In genomic region chr19:4557186-4557970, GRCh38 we compare ENCODE assay signal across 1 cellular context.
TF ChIP-seq lines count a peak whose summit lies in the region.

No MANE protein-coding gene starts in this region.

TF ChIP-seq in K562, 482 proteins besides CTCF, POLR2A, EP300 and RAD21 (continued from another document and continues in another):
- TF ChIP-seq HMBOX1 (IDR thresholded peaks at IDR 0.05) = no peak
- TF ChIP-seq MAX (CRISPR knock-in tag; IDR thresholded peaks at IDR 0.05) = peak; percentile 57
- peak; percentile 92 for TF ChIP-seq HDAC2 (IDR thresholded peaks at IDR 0.05)
- no peak for TF ChIP-seq NR2C1 (IDR thresholded peaks at IDR 0.05)
- no peak for TF ChIP-seq NR2C1 (tag; IDR thresholded peaks at IDR 0.05)
- no peak for TF ChIP-seq SMARCB1 (IDR thresholded peaks at IDR 0.05; ENCODE audit: insufficient read length, low read depth)
- no peak for TF ChIP-seq MITF (IDR thresholded peaks at IDR 0.05)
- no peak for TF ChIP-seq DLX4 (CRISPR knock-in tag; IDR thresholded peaks at IDR 0.05)
- TF ChIP-seq ZNF830 (CRISPR knock-in tag; IDR thresholded peaks at IDR 0.05) = no peak
- TF ChIP-seq RNF2 (IDR thresholded peaks at IDR 0.05) = no peak
- TF ChIP-seq NCOA2 (IDR thresholded peaks at IDR 0.05; ENCODE audit: partially characterized antibody in 2 of 2) = no peak
- TF ChIP-seq HOXB6 (CRISPR knock-in tag; IDR thresholded peaks at IDR 0.05; ENCODE audit: borderline replicate concordance) = no peak
- TF ChIP-seq CHD4 (IDR thresholded peaks at IDR 0.05; ENCODE audit: insufficient read depth, insufficient replicate concordance, low read depth, low read length, poor library complexity, severe bottlenecking) = peak; percentile 76
- no peak for TF ChIP-seq CAMTA2 (CRISPR knock-in tag; conservative IDR thresholded peaks at IDR 0.05)
- TF ChIP-seq SRSF3 (IDR thresholded peaks at IDR 0.05; ENCODE audit: insufficient read depth, low read length) = no peak
- no peak for TF ChIP-seq FOXP4 (CRISPR knock-in tag; IDR thresholded peaks at IDR 0.05; ENCODE audit: borderline replicate concordance)
- TF ChIP-seq RCOR1 (IDR thresholded peaks at IDR 0.05; ENCODE audit: borderline replicate concordance in 1 of 2, low read depth in 2 of 2, low read length in 2 of 2) = peak; percentile 42 to 89; a peak in 3 of 4 replicates
- TF ChIP-seq MXI1 (IDR thresholded peaks at IDR 0.05; ENCODE audit: low read depth, low read length) = no peak
- peak; percentile 86 to 95 for TF ChIP-seq KDM1A (IDR thresholded peaks at IDR 0.05)
- TF ChIP-seq ZNF165 (CRISPR knock-in tag; IDR thresholded peaks at IDR 0.05; ENCODE audit: borderline replicate concordance) = no peak
- TF ChIP-seq ZNF57 (CRISPR knock-in tag; IDR thresholded peaks at IDR 0.05) = no peak
- no peak for TF ChIP-seq RBBP5 (IDR thresholded peaks at IDR 0.05; ENCODE audit: borderline replicate concordance, insufficient read depth, low read length, poor library complexity, severe bottlenecking)
- TF ChIP-seq ZNF23 (CRISPR knock-in tag; IDR thresholded peaks at IDR 0.05) = no peak
- TF ChIP-seq DMBX1 (CRISPR knock-in tag; IDR thresholded peaks at IDR 0.05; ENCODE audit: borderline replicate concordance) = no peak
- 0 out of 2 replicates have a peak, but pooled peaks have one; percentile 15 for TF ChIP-seq RBFOX2 (IDR thresholded peaks at IDR 0.05; ENCODE audit: low read depth, low read length)
- TF ChIP-seq TAF15 (IDR thresholded peaks at IDR 0.05; ENCODE audit: low read depth, low read length) = no peak
- TF ChIP-seq MIER1 (IDR thresholded peaks at IDR 0.05; ENCODE audit: low read depth) = no peak
- TF ChIP-seq SMARCA4 (IDR thresholded peaks at IDR 0.05) = peak; percentile 42; the same call in 1 of the 2 replicates
- TF ChIP-seq ZC3H11A (IDR thresholded peaks at IDR 0.05; ENCODE audit: low read depth, low read length) = no peak
- TF ChIP-seq FOSL1 (tag; conservative IDR thresholded peaks at IDR 0.05) = no peak
- TF ChIP-seq ZBTB43 (CRISPR knock-in tag; IDR thresholded peaks at IDR 0.05) = no peak
- TF ChIP-seq CBX8 (IDR thresholded peaks at IDR 0.05; ENCODE audit: borderline replicate concordance, extremely low read depth, low read depth, low read length, poor library complexity, severe bottlenecking) = no peak
- TF ChIP-seq PREB (CRISPR knock-in tag; IDR thresholded peaks at IDR 0.05) = no peak
- no peak for TF ChIP-seq TRIM24 (IDR thresholded peaks at IDR 0.05)
- TF ChIP-seq IRF2 (CRISPR knock-in tag; IDR thresholded peaks at IDR 0.05) = no peak
- no peak for TF ChIP-seq ZBTB2 (IDR thresholded peaks at IDR 0.05)
- TF ChIP-seq FOXA1 (IDR thresholded peaks at IDR 0.05; ENCODE audit: borderline replicate concordance) = no peak
- TF ChIP-seq FOXJ3 (CRISPR knock-in tag; IDR thresholded peaks at IDR 0.05) = no peak
- TF ChIP-seq HINFP (tag; conservative IDR thresholded peaks at IDR 0.05; ENCODE audit: low read depth) = no peak
- no peak for TF ChIP-seq BHLHE40 (IDR thresholded peaks at IDR 0.05; ENCODE audit: low read length)
- no peak for TF ChIP-seq HNRNPLL (IDR thresholded peaks at IDR 0.05; ENCODE audit: low read depth, low read length, poor library complexity, severe bottlenecking)
- TF ChIP-seq BMI1 (IDR thresholded peaks at IDR 0.05; ENCODE audit: low read length) = no peak
- TF ChIP-seq POU5F1 (IDR thresholded peaks at IDR 0.05; ENCODE audit: borderline replicate concordance, low read depth, low read length, partially characterized antibody) = no peak
- TF ChIP-seq CCNT2 (IDR thresholded peaks at IDR 0.05; ENCODE audit: borderline replicate concordance, extremely low read depth, insufficient read length, low read depth, low read length) = no peak
- TF ChIP-seq MXD1 (CRISPR knock-in tag; IDR thresholded peaks at IDR 0.05; ENCODE audit: borderline replicate concordance, poor library complexity, severe bottlenecking) = no peak
- TF ChIP-seq CEBPB (tag; IDR thresholded peaks at IDR 0.05) = no peak
- TF ChIP-seq SAP30 (IDR thresholded peaks at IDR 0.05; ENCODE audit: borderline replicate concordance, insufficient read depth, low read depth, low read length, poor library complexity, severe bottlenecking) = no peak
- no peak for TF ChIP-seq E2F8 (IDR thresholded peaks at IDR 0.05; ENCODE audit: low read depth, partially characterized antibody)
- no peak for TF ChIP-seq SMAD3 (CRISPR knock-in tag; conservative IDR thresholded peaks at IDR 0.05)
- no peak for TF ChIP-seq ZBTB17 (CRISPR knock-in tag; IDR thresholded peaks at IDR 0.05)
- no peak for TF ChIP-seq TGIF2 (CRISPR knock-in tag; IDR thresholded peaks at IDR 0.05)
- no peak for TF ChIP-seq MEF2D (tag; conservative IDR thresholded peaks at IDR 0.05; ENCODE audit: low read depth)
- TF ChIP-seq SNAPC5 (CRISPR knock-in tag; IDR thresholded peaks at IDR 0.05) = no peak
- TF ChIP-seq ARID3A (IDR thresholded peaks at IDR 0.05; ENCODE audit: borderline replicate concordance, low read depth, low read length) = no peak
- TF ChIP-seq ZNF197 (CRISPR knock-in tag; IDR thresholded peaks at IDR 0.05; ENCODE audit: low read depth) = no peak
- TF ChIP-seq NFE2 (IDR thresholded peaks at IDR 0.05; ENCODE audit: low read depth) = no peak
